ENCODE assay signal across 23 cellular contexts in the genomic region with DNA sequence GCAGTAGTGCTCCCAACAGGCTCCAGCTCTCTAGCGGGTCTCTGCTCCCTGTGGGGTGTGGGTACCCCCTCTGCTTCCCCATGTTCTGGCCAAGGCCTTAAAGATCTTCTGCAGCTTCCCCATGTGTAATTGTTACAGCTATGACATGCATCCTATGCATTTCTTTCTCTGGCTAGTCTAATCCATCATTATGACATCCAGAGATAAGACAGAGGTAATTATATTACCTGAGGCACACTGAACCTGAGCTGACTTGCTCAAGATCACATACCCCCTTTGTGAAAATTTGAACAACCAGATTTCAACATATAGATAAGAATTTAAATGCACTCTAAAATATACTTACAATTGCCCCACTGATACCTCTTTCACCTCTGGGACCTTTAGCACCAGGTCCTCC.
A peak's percentile ranks its signal among the peaks of the same experiment; 100 is the strongest.
DNase-seq lines count a peak whose midpoint lies in the region; ATAC-seq, FAIRE-seq and TF ChIP-seq lines count a peak whose summit lies in the region.
"Had no signal": no experiment of that assay in that cellular context is flagged by ENCODE, and none has a peak within 500 bp of the region (broad histone marks: within the 10 kb centered on the region; RNA-seq: fewer than 3 reads in every experiment).

No MANE protein-coding gene starts in this region.

- no peak overlapping the region for H3K4ac ChIP-seq in mesenchymal stem cell (ENCODE audit: low read depth in 1 of 2, low read length in 2 of 2)

- no peak for FAIRE-seq in small intestine (lab: Jason Lieb, UNC)
- FAIRE-seq: A549, GM12891 had no signal

- H3K27me3 Mint-ChIP-seq in activated naive CD8-positive, alpha-beta T cell treated with anti-CD3 and anti-CD28 coated beads, Interleukin-2, amount 50 U/mL, for 24 hours, result no peaks in the 10 kb centered on the region
- H3K27me3 Mint-ChIP-seq: CD4-positive, CD25-positive, alpha-beta regulatory T cell had no signal

- H2BK120ac ChIP-seq in mesenchymal stem cell (ENCODE audit: low read depth, low read length), result no peak overlapping the region

- H3K4me3 Mint-ChIP-seq in activated naive CD8-positive, alpha-beta T cell treated with anti-CD3 and anti-CD28 coated beads, Interleukin-2, amount 50 U/mL, for 24 hours, result no peak overlapping the region
- H3K4me3 Mint-ChIP-seq: CD4-positive, CD25-positive, alpha-beta regulatory T cell; H9 had no signal

- WGBS in mesenchymal stem cell, result 83% methylated on average over 1 of the region's 1 CpG
- WGBS in small intestine, 3 donors, result 17 to 60% (median 50%) methylated on average over 1 of the region's 1 CpG
- 73 to 88% methylated on average over 1 of the region's 1 CpG for WGBS in tibial nerve, 2 donors

- no peak overlapping the region for H3K18ac ChIP-seq in mesenchymal stem cell (ENCODE audit: low read depth in 1 of 2, low read length in 2 of 2)

- DNase-seq in HPDE6-E6E7 (ENCODE audit: extremely low spot score), result peak; percentile 20
- DNase-seq in adipocyte (ENCODE audit: low read depth), result no peak
- DNase-seq in mesenchymal stem cell, result no peak
- peak; percentile 10 for DNase-seq in small intestine
- DNase-seq in tibial nerve (ENCODE audit: low spot score in 2 of 2), result no peak
- no peak for DNase-seq in Peyer's patch
- DNase-seq in activated naive CD8-positive, alpha-beta T cell treated with anti-CD3 and anti-CD28 coated beads, Interleukin-2, amount 50 U/mL, for 24 hours, result no peak
- DNase-seq: CD4-positive, CD25-positive, alpha-beta regulatory T cell; COR-L47; DMS153; H9; NCI-H1105; NCI-H2081; NCI-H2171; NCI-H526 treated with DMSO at 0.1 percent for 48 hours; OCI-M1; SHP77 had no signal

- H3K4me2 ChIP-seq in mesenchymal stem cell (ENCODE audit: low read length, poor library complexity, severe bottlenecking), result no peak overlapping the region
- H3K4me2 ChIP-seq: A549, KMS-11 had no signal

- H3K23ac ChIP-seq in mesenchymal stem cell (ENCODE audit: low read length in 2 of 2), result no peak overlapping the region

- H2BK15ac ChIP-seq in mesenchymal stem cell (ENCODE audit: low read depth, poor library complexity, severe bottlenecking), result no peak overlapping the region

- peak overlapping the region; percentile 65 for H2AFZ ChIP-seq in mesenchymal stem cell (ENCODE audit: low read depth, low read length)

- H3K27me3 ChIP-seq in adipocyte (replicated peaks; ENCODE audit: control insufficient read depth, insufficient read depth, low read length), result no peaks in the 10 kb centered on the region
- H3K27me3 ChIP-seq in mesenchymal stem cell (ENCODE audit: control insufficient read depth in 1 of 2, insufficient read depth in 1 of 2, low read length in 2 of 2), result no peaks in the 10 kb centered on the region
- no peaks in the 10 kb centered on the region for H3K27me3 ChIP-seq in small intestine (ENCODE audit: control insufficient read depth in 2 of 2, insufficient read depth in 2 of 2, low read length in 2 of 2)
- no peaks in the 10 kb centered on the region for H3K27me3 ChIP-seq in tibial nerve
- no peaks in the 10 kb centered on the region for H3K27me3 ChIP-seq in Peyer's patch

- H2BK12ac ChIP-seq in mesenchymal stem cell (ENCODE audit: low read length in 2 of 2), result no peak overlapping the region

- H3K4me3 ChIP-seq in adipocyte (ENCODE audit: low read length) (no peak overlapping the region), mesenchymal stem cell (ENCODE audit: insufficient read depth in 1 of 2, low read depth in 1 of 2, low read length in 2 of 2) (no peak overlapping the region), small intestine (ENCODE audit: low read depth in 1 of 2, low read length in 2 of 2) (no peak overlapping the region), tibial nerve (no peak overlapping the region), Peyer's patch (no peak overlapping the region)
- H3K4me3 ChIP-seq: A549, SK-N-MC had no signal

- H3K79me1 ChIP-seq in mesenchymal stem cell (replicated peaks; ENCODE audit: low read length, poor library complexity, severe bottlenecking), result peaks cover 3% of the 10 kb centered on the region

- H3K4me1 ChIP-seq in adipocyte (ENCODE audit: control insufficient read depth, insufficient read depth, low read length) (peaks cover 65% of the 10 kb centered on the region), mesenchymal stem cell (ENCODE audit: control insufficient read depth, insufficient read depth, low read depth, low read length) (peaks cover 8% of the 10 kb centered on the region), small intestine (ENCODE audit: control insufficient read depth in 2 of 2, insufficient read depth in 1 of 2, low read depth in 1 of 2, low read length in 1 of 2) (no peaks in the 10 kb centered on the region), tibial nerve (peaks cover 0 to 18% (median 5%) of the 10 kb centered on the region in 4 donors), Peyer's patch (peaks cover 0 to 1% (median 0%) of the 10 kb centered on the region in 4 donors)

- no peak for TF ChIP-seq POLR2A in tibial nerve (IDR thresholded peaks at IDR 0.05)
- no peak for TF ChIP-seq POLR2A in Peyer's patch (IDR thresholded peaks at IDR 0.05)

- no peak overlapping the region for H3K14ac ChIP-seq in mesenchymal stem cell (ENCODE audit: low read length in 2 of 2)

- no peak for TF ChIP-seq EP300 in tibial nerve (IDR thresholded peaks at IDR 0.05)

- no peak overlapping the region for H3K27ac Mint-ChIP-seq in activated naive CD8-positive, alpha-beta T cell treated with anti-CD3 and anti-CD28 coated beads, Interleukin-2, amount 50 U/mL, for 24 hours
- H3K27ac Mint-ChIP-seq: CD4-positive, CD25-positive, alpha-beta regulatory T cell; H9 had no signal

- no peak overlapping the region for H4K8ac ChIP-seq in mesenchymal stem cell (ENCODE audit: low read length)

- no peak overlapping the region for H4K91ac ChIP-seq in mesenchymal stem cell (ENCODE audit: low read length)

- no peaks in the 10 kb centered on the region for H3K9me3 Mint-ChIP-seq in activated naive CD8-positive, alpha-beta T cell treated with anti-CD3 and anti-CD28 coated beads, Interleukin-2, amount 50 U/mL, for 24 hours
- H3K9me3 Mint-ChIP-seq: H9 had no signal

- peak overlapping the region; percentile 87 for H2AK5ac ChIP-seq in mesenchymal stem cell (ENCODE audit: low read length, severe bottlenecking)

- no peak for ATAC-seq in HG02678 (IDR thresholded peaks at IDR 0.05; ENCODE audit: unreplicated experiment)
- ATAC-seq in activated naive CD8-positive, alpha-beta T cell treated with anti-CD3 and anti-CD28 coated beads, Interleukin-2, amount 50 U/mL, for 24 hours, result no peak
- ATAC-seq: A549 had no signal

- H3K9me3 ChIP-seq in adipocyte (ENCODE audit: control insufficient read depth, low read length) (no peaks in the 10 kb centered on the region), mesenchymal stem cell (ENCODE audit: control insufficient read depth, low read length) (no peaks in the 10 kb centered on the region), small intestine (ENCODE audit: control insufficient read depth, low read depth) (no peaks in the 10 kb centered on the region), tibial nerve (no peaks in the 10 kb centered on the region), Peyer's patch (no peaks in the 10 kb centered on the region)
- H3K9me3 ChIP-seq: A549 had no signal

- no peak overlapping the region for H2BK5ac ChIP-seq in mesenchymal stem cell (ENCODE audit: low read depth, low read length, poor library complexity, severe bottlenecking)

- H3K4me1 Mint-ChIP-seq in activated naive CD8-positive, alpha-beta T cell treated with anti-CD3 and anti-CD28 coated beads, Interleukin-2, amount 50 U/mL, for 24 hours, result no peaks in the 10 kb centered on the region
- H3K4me1 Mint-ChIP-seq: CD4-positive, CD25-positive, alpha-beta regulatory T cell; H9 had no signal

- H3K27ac ChIP-seq in mesenchymal stem cell (ENCODE audit: low read length, poor library complexity, severe bottlenecking) (no peak overlapping the region), small intestine (ENCODE audit: low read depth in 1 of 2, low read length in 1 of 2) (no peak overlapping the region), tibial nerve (no peak overlapping the region), Peyer's patch (no peak overlapping the region)
- H3K27ac ChIP-seq: A549, HL-60, KMS-11, SK-N-MC had no signal

- H3K9ac ChIP-seq in adipocyte (ENCODE audit: low read length) (peak overlapping the region; percentile 38), mesenchymal stem cell (ENCODE audit: low read length) (no peak overlapping the region)
- H3K9ac ChIP-seq: KMS-11 had no signal

- H3K36me3 ChIP-seq in adipocyte (ENCODE audit: control insufficient read depth, insufficient read depth, low read length, severe bottlenecking) (peaks cover 78% of the 10 kb centered on the region), mesenchymal stem cell (ENCODE audit: control insufficient read depth in 1 of 2, insufficient read depth in 2 of 2, low read depth in 1 of 2, low read length in 2 of 2) (peaks cover 15 to 53% of the 10 kb centered on the region in 2 experiments), small intestine (ENCODE audit: control insufficient read depth in 2 of 2, insufficient read depth in 2 of 2, low read length in 2 of 2) (no peaks in the 10 kb centered on the region), tibial nerve (peaks cover 0 to 43% (median 0%) of the 10 kb centered on the region in 3 donors), Peyer's patch (no peaks in the 10 kb centered on the region)

- TF ChIP-seq CTCF in tibial nerve (IDR thresholded peaks at IDR 0.05) (no peak), Peyer's patch (IDR thresholded peaks at IDR 0.05) (no peak)

- no peaks in the 10 kb centered on the region for H3K36me3 Mint-ChIP-seq in activated naive CD8-positive, alpha-beta T cell treated with anti-CD3 and anti-CD28 coated beads, Interleukin-2, amount 50 U/mL, for 24 hours (ENCODE audit: low read depth)
- H3K36me3 Mint-ChIP-seq: CD4-positive, CD25-positive, alpha-beta regulatory T cell had no signal

Comparison
In these comparisons a context has a peak if more than half of its experiments do, and no peak if none do; other contexts are left out.
1. DNase-seq: peak in HPDE6-E6E7 (single experiment) and small intestine (single experiment); none in adipocyte (single experiment), mesenchymal stem cell (single experiment), tibial nerve (0 of 2), Peyer's patch (0 of 3) and activated naive CD8-positive, alpha-beta T cell treated with anti-CD3 and anti-CD28 coated beads, Interleukin-2, amount 50 U/mL, for 24 hours (single experiment).